ENCODE assay signal across 8 cellular contexts in genomic region chrX:119399772-119400101, GRCh38. TPM values are rescaled to one million over a fixed set of nuclear protein-coding genes. Genes with fewer than 3 reads are reported as not detected.
DNase-seq lines count a peak whose midpoint lies in the region; ATAC-seq and TF ChIP-seq lines count a peak whose summit lies in the region.

No MANE protein-coding gene starts in this region.

- no peaks in the 10 kb centered on the region for H3K9me3 ChIP-seq in T-helper 17 cell (ENCODE audit: control insufficient read depth, low read length, poor library complexity, severe bottlenecking)
- no peaks in the 10 kb centered on the region for H3K9me3 ChIP-seq in parathyroid adenoma (ENCODE audit: control insufficient read depth, low read length)

- DNase-seq in T-helper 17 cell (no peak), foreskin fibroblast (peak in 1 of 2 donors; percentile 66), NCI-H2196 treated with DMSO at 0.1 percent for 48 hours (lab: John Stamatoyannopoulos, UW; ENCODE audit: unreplicated experiment) (no peak)
- no peak for DNase-seq in activated CD4-positive, alpha-beta T cell treated with anti-CD3 and anti-CD28 coated beads, Interleukin-2, amount 50 U/mL, for 4 hours

- no peak for TF ChIP-seq CTCF in 22Rv1 (IDR thresholded peaks at IDR 0.05)
- TF ChIP-seq CTCF in foreskin fibroblast (IDR thresholded peaks at IDR 0.05; ENCODE audit: low read depth, low read length), result no peak
- no peak for TF ChIP-seq CTCF in parathyroid adenoma (IDR thresholded peaks at IDR 0.05)

- H3K79me2 ChIP-seq in parathyroid adenoma, result no peaks in the 10 kb centered on the region

- ATAC-seq in GM19455 (IDR thresholded peaks at IDR 0.05; ENCODE audit: unreplicated experiment) (peak; percentile 28), T-helper 17 cell (no peak), GM18867 (IDR thresholded peaks at IDR 0.05; ENCODE audit: unreplicated experiment) (no peak)

- H3K4me1 Mint-ChIP-seq in T-helper 17 cell, result peaks cover 10% of the 10 kb centered on the region

- no peak overlapping the region for H3K27ac Mint-ChIP-seq in T-helper 17 cell

- H3K27ac ChIP-seq in 22Rv1, result peak overlapping the region; percentile 30; the same call in 1 of the 2 replicates
- no peak overlapping the region for H3K27ac ChIP-seq in parathyroid adenoma

- H3K27me3 Mint-ChIP-seq in T-helper 17 cell, result no peaks in the 10 kb centered on the region

- H3K4me3 ChIP-seq in foreskin fibroblast (ENCODE audit: low read depth in 1 of 2, low read length in 2 of 2) (peak overlapping the region; percentile 64 to 69), parathyroid adenoma (ENCODE audit: low read depth, low read length) (peak overlapping the region; percentile 49)

- H3K36me3 Mint-ChIP-seq in T-helper 17 cell (ENCODE audit: low read depth), result no peaks in the 10 kb centered on the region

- no peaks in the 10 kb centered on the region for H3K4me1 ChIP-seq in parathyroid adenoma

- H2AFZ ChIP-seq in parathyroid adenoma, result peak overlapping the region; percentile 63

- peak overlapping the region; percentile 66 for H3K4me2 ChIP-seq in parathyroid adenoma (ENCODE audit: low read length)

- H3K27me3 ChIP-seq in parathyroid adenoma (ENCODE audit: control insufficient read depth, insufficient read depth, low read length), result no peaks in the 10 kb centered on the region

- no peak overlapping the region for H3K9ac ChIP-seq in parathyroid adenoma

- peak overlapping the region; percentile 49 for H3K4me3 Mint-ChIP-seq in T-helper 17 cell

- no peaks in the 10 kb centered on the region for H3K36me3 ChIP-seq in parathyroid adenoma (ENCODE audit: control insufficient read depth, insufficient read depth, low read length)

RNA-seq across cellular contexts. Expression of gene SLC25A43, which starts 0.6 kb away (rescaled TPM):
- 1 to 10 TPM; 3.6 to 6.1 TPM for total RNA-seq in T-helper 17 cell
